In the genomic region with DNA sequence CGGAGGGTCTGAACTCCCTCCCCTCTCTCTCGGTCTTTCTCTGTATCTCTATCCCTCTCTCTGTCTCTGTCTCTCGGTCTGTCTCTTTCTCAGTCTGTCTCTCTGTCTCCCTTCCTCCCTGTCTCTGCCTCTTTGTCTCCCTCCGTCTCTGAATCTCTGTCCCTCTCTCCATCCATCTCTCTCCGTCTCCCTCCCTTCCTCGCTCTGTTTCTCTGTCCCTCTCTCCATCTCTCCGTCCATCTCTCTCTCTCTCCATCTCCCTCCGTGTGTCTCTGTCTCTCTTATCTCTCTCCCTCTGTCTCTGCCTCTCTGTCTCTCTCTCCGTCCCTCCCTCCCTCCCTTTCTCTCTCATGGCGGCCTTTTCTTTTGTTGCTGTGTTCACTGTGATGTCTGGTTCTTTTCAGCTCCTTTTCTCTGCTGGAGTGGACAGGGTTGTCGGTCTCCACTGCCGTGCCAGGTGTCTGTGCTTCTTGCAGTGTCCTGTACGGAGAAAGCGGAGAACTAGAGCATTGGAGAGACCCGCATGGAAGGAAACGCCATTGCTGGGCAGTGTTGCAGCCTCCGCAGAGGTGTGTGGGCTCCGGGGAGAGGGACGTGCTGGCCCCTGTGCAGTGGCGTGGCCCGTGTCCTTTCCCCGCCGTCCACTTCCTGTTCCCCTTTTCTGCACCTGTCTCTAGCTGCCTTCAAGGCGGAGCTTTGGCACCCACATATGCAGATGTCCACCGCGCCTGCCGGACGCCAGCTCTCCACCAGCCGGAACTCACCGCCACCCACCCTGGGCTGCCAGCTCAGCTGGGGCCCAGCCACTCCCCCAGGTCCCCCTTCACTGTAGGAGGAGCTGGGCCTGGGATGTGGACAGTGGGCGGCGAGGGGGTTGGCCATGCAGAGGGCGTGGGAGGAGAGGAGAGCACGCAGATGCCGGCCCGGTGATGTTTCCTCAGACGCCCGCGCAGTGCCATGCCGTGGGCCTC, we compare ENCODE assay signal across 10 cellular contexts.
DNase-seq lines count a peak whose midpoint lies in the region; TF ChIP-seq lines count a peak whose summit lies in the region.
"Had no signal": no experiment of that assay in that cellular context is flagged by ENCODE, and none has a peak within 500 bp of the region (broad histone marks: within the 10 kb centered on the region; RNA-seq: fewer than 3 reads in every experiment).

No MANE protein-coding gene starts in this region.

- no peak for TF ChIP-seq CTCF in Peyer's patch (IDR thresholded peaks at IDR 0.05)
- no peak for TF ChIP-seq CTCF in MCF 10A (IDR thresholded peaks at IDR 0.05; ENCODE audit: unreplicated experiment)

- CTCF ChIA-PET in MCF 10A (lab: Yijun Ruan, JAX): interaction anchor here (1.2 kb wide), 1 partner anchor 130 kb away, joined by 5 read pairs; no protein-coding TSS in a partner anchor

- no peaks in the 10 kb centered on the region for H3K4me1 Mint-ChIP-seq in MCF 10A (ENCODE audit: insufficient read depth, unreplicated experiment)

- no TSS peak for BruUV-seq in MCF 10A (replicated peaks; lab: Mats Ljungman, UMichigan)

- POLR2A ChIA-PET in MCF 10A (lab: Yijun Ruan, JAX): interaction anchor here (1.0 kb wide), 1 partner anchor 9 kb away, joined by 3 read pairs; no protein-coding TSS in a partner anchor

- H3K36me3 ChIP-seq in Peyer's patch: peaks cover 0 to 4% (median 0%) of the 10 kb centered on the region in 3 donors

- peak overlapping the region in 1 of 4 donors; percentile 12 for H3K4me3 ChIP-seq in Peyer's patch
- H3K4me3 ChIP-seq: SK-N-MC had no signal

- no peaks in the 10 kb centered on the region for H3K27me3 Mint-ChIP-seq in MCF 10A (ENCODE audit: insufficient read depth, unreplicated experiment)

- intact Hi-C loops in MCF 10A (cut with micrococcal nuclease): no loop called here

- no peak for TF ChIP-seq POLR2A in Peyer's patch (IDR thresholded peaks at IDR 0.05)

- no peaks in the 10 kb centered on the region for H3K36me3 Mint-ChIP-seq in MCF 10A (ENCODE audit: insufficient read depth, unreplicated experiment)

- DNase-seq in AML-193 (lab: John Stamatoyannopoulos, UW): peak; percentile 15 to 48
- peak; percentile 38 for DNase-seq in GM19238 (ENCODE audit: insufficient read length, low spot score)
- peak; percentile 45 to 87 (median 85) for DNase-seq in Peyer's patch
- peak; percentile 21 for DNase-seq in medulla oblongata (ENCODE audit: extremely low spot score)
- DNase-seq in DMS53 (lab: John Stamatoyannopoulos, UW): no peak
- DNase-seq in KG1 (lab: John Stamatoyannopoulos, UW): no peak
- no peak for DNase-seq in NCI-H82 (lab: John Stamatoyannopoulos, UW)
- DNase-seq in MCF 10A (ENCODE audit: unreplicated experiment): no peak

- H3K4me3 Mint-ChIP-seq in MCF 10A (ENCODE audit: unreplicated experiment): no peak overlapping the region

- H3K27ac Mint-ChIP-seq in MCF 10A (ENCODE audit: low read depth, unreplicated experiment): no peak overlapping the region

- H3K9me3 Mint-ChIP-seq in MCF 10A (ENCODE audit: unreplicated experiment): peaks cover 25% of the 10 kb centered on the region

- H3K9me3 ChIP-seq in Peyer's patch: no peaks in the 10 kb centered on the region

- H3K27me3 ChIP-seq in Peyer's patch: no peaks in the 10 kb centered on the region

- peak overlapping the region in 3 of 4 donors; percentile 70 to 84 (median 73) for H3K27ac ChIP-seq in Peyer's patch
- H3K27ac ChIP-seq: SK-N-MC had no signal

- peaks cover 0 to 31% (median 22%) of the 10 kb centered on the region in 4 donors for H3K4me1 ChIP-seq in Peyer's patch
- H3K4me1 ChIP-seq: parathyroid adenoma had no signal

Comparison
In these comparisons a context has a peak if more than half of its experiments do, and no peak if none do; other contexts are left out.
1. DNase-seq: peak in AML-193 (2 of 2), GM19238 (single experiment), Peyer's patch (3 of 3) and medulla oblongata (single experiment); none in DMS53 (single experiment), KG1 (single experiment), NCI-H82 (single experiment) and MCF 10A (single experiment).